ENCODE assay signal across 8 cellular contexts in genomic region chr3:184604039-184604955, GRCh38. TPM values are rescaled to one million over a fixed set of nuclear protein-coding genes. Genes with fewer than 3 reads are reported as not detected.
A peak's percentile ranks its signal among the peaks of the same experiment; 100 is the strongest.
DNase-seq lines count a peak whose midpoint lies in the region; ATAC-seq, FAIRE-seq and TF ChIP-seq lines count a peak whose summit lies in the region.

No MANE protein-coding gene starts in this region.

- H3K79me2 ChIP-seq in PC-9 (ENCODE audit: low read depth) = no peaks in the 10 kb centered on the region

- no peak for TF ChIP-seq POLR2A in testis (IDR thresholded peaks at IDR 0.05)

- H3K9ac ChIP-seq in colonic mucosa (ENCODE audit: low read depth in 2 of 2, low read length in 2 of 2) = peak overlapping the region; percentile 67 to 71

- no TSS peak for BruUV-seq in PC-9 (replicated peaks; lab: Mats Ljungman, UMichigan)

- POLR2A ChIA-PET in PC-9 (lab: Charles Lee; ENCODE audit: unreplicated experiment) = no interaction called here

- H3K27ac ChIP-seq in colonic mucosa (no peak overlapping the region), lower lobe of right lung (no peak overlapping the region), testis (peak overlapping the region; percentile 52 to 61), PC-9 (no peak overlapping the region)

- no peak overlapping the region for H3K4me2 ChIP-seq in PC-9

- no peak overlapping the region for H2AFZ ChIP-seq in PC-9

- H3K4me1 ChIP-seq in colonic mucosa (peaks cover 9% of the 10 kb centered on the region), lower lobe of right lung (peaks cover 31% of the 10 kb centered on the region), testis (peaks cover 35% of the 10 kb centered on the region), PC-9 (replicated peaks; ENCODE audit: insufficient read depth) (peaks cover 17% of the 10 kb centered on the region)

- WGBS in testis, 2 donors = 1 to 2% methylated on average over 10 to 66 of the region's 66 CpGs

- CTCF ChIA-PET in PC-9 (lab: Charles Lee) = interaction anchor here (0.6 kb wide), 1 partner anchor 1330 kb away, joined by 5 read pairs; no protein-coding TSS in a partner anchor

- ATAC-seq in lower lobe of right lung (peak; percentile 33 to 59), GM21786 (IDR thresholded peaks at IDR 0.05; ENCODE audit: unreplicated experiment) (no peak)

- H3K4me3 ChIP-seq in colonic mucosa (peak overlapping the region; percentile 47), lower lobe of right lung (peak overlapping the region; percentile 53), testis (peak overlapping the region; percentile 13 to 64), PC-9 (no peak overlapping the region)

- TF ChIP-seq CTCF in colonic mucosa (IDR thresholded peaks at IDR 0.05) (no peak), lower lobe of right lung (IDR thresholded peaks at IDR 0.05) (no peak), testis (IDR thresholded peaks at IDR 0.05) (no peak), PC-9 (conservative IDR thresholded peaks at IDR 0.05) (no peak)

- peak; percentile 30 for DNase-seq in NCI-H146 (lab: John Stamatoyannopoulos, UW)
- no peak for DNase-seq in NCI-H146 treated with DMSO at 0.1 percent for 48 hours (lab: John Stamatoyannopoulos, UW; ENCODE audit: unreplicated experiment)
- DNase-seq in colonic mucosa = no peak
- no peak for DNase-seq in lower lobe of right lung
- peak; percentile 67 for DNase-seq in testis
- no peak for DNase-seq in urothelium cell line (ENCODE audit: low spot score)
- no peak for DNase-seq in PC-9

- intact Hi-C loops in colonic mucosa (cut with DNase I) (no loop called here), lower lobe of right lung (cut with DNase I) (no loop called here), testis (cut with DNase I; ENCODE audit: low total_unique reads) (no loop called here), PC-9 (cut with micrococcal nuclease; ENCODE audit: unreplicated experiment) (no loop called here)

- no peaks in the 10 kb centered on the region for H3K36me3 ChIP-seq in colonic mucosa
- H3K36me3 ChIP-seq in lower lobe of right lung = no peaks in the 10 kb centered on the region
- H3K36me3 ChIP-seq in testis (ENCODE audit: low read depth, missing control alignments) = no peaks in the 10 kb centered on the region
- no peaks in the 10 kb centered on the region for H3K36me3 ChIP-seq in PC-9 (ENCODE audit: low read depth)

- no peaks in the 10 kb centered on the region for H3K9me3 ChIP-seq in colonic mucosa
- H3K9me3 ChIP-seq in lower lobe of right lung = no peaks in the 10 kb centered on the region
- H3K9me3 ChIP-seq in testis = no peaks in the 10 kb centered on the region
- H3K9me3 ChIP-seq in PC-9 (ENCODE audit: insufficient read depth, low read depth) = no peaks in the 10 kb centered on the region

- no peak for FAIRE-seq in urothelium cell line (lab: Jason Lieb, UNC)

- H3K27me3 ChIP-seq in colonic mucosa (peaks cover 22% of the 10 kb centered on the region), lower lobe of right lung (ENCODE audit: low read depth) (peaks cover 42% of the 10 kb centered on the region), testis (no peaks in the 10 kb centered on the region), PC-9 (ENCODE audit: insufficient read depth, low read depth) (peaks cover 27% of the 10 kb centered on the region; the same call in 1 of the 2 replicates)

- no peaks in the 10 kb centered on the region for H4K20me1 ChIP-seq in PC-9 (ENCODE audit: insufficient read depth)

- H3F3A ChIP-seq in PC-9 (ENCODE audit: insufficient read depth, low read depth) = no peaks in the 10 kb centered on the region

- no peaks in the 10 kb centered on the region for H3K9me2 ChIP-seq in PC-9 (ENCODE audit: insufficient read depth)

RNA-seq across cellular contexts. Expression of gene EPHB3, which starts 42.7 kb away (rescaled TPM):
- total RNA-seq in colonic mucosa (10 to 100 TPM; 40.1 to 64.2 TPM), lower lobe of right lung (4.9 TPM), testis (1 to 10 TPM; 2.0 to 2.3 TPM), PC-9 (2021) (12.0 and 15.7 TPM in 2 replicates)
- polyA plus RNA-seq in testis (ENCODE audit: insufficient read depth, low read depth, low replicate concordance) = 2.6 TPM

Comparison
In these comparisons a context has a peak if more than half of its experiments do, and no peak if none do; other contexts are left out.
1. DNase-seq: peak in NCI-H146 (single experiment) and testis (single experiment); none in NCI-H146 treated with DMSO at 0.1 percent for 48 hours (single experiment), colonic mucosa (single experiment), lower lobe of right lung (single experiment), urothelium cell line (single experiment) and PC-9 (0 of 2).
2. H3K27ac ChIP-seq: peak in testis (2 of 2); none in colonic mucosa (single experiment), lower lobe of right lung (single experiment) and PC-9 (single experiment).